ENCODE assay signal across 8 cellular contexts in the genomic region with DNA sequence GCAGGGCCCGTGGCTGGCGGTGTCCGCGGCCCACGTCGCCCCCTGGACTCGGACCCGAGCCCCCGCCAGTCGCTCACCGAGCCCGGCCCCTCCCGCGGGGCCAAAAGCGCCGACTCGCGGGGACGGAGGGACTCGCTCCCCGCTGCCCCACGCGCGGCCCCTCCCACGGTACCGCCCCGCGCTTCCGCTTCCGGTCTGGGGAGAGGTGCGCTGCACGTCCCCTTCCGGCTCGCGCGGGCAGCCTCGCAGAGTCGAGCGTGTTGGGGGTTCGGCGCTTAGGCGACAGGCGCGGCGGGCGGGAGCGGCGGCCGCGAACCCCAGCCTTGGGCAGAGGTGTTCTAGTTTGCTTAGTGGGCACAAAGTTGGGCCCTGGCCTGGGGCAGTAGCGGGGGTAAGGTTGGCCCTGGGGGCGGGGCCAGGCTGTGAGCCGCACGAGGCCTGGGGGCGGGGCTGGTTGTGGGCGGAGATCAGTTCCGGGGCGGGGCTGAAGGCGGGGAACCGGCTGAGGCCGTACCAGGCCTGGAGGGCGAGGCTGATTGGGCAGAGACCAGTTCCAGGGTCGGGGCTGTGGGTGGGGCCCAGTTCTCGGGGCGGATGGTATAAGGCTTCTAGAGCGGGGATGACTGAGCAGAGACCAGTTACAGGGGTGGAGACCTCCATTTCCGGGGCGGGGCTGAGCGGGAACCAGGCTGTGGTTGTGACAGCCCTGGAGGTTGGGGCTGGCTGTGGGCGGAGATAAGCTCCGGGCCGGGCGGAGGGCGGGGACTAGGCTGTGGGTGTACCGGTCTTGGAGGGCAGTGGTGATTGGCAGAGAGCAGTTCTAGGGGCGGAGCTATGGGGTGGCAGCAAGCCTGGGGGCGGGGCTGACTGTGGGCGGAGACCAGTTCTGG. TPM values are rescaled to one million over a fixed set of nuclear protein-coding genes. Genes with fewer than 3 reads are reported as not detected.
DNase-seq lines count a peak whose midpoint lies in the region; ATAC-seq and TF ChIP-seq lines count a peak whose summit lies in the region.

A gene (plus strand): TSS at position 246 of the 890 bp plus-strand sequence. CDS start 10,302 bp downstream, outside the sequence.
A gene (minus strand): TSS at position 173 of the 890 bp plus-strand sequence. CDS start 9,645 bp downstream, outside the sequence.

- peak within 1 kb of the TSS; percentile 93 for H3K4me3 Mint-ChIP-seq in HFFc6
- peak within 1 kb of the TSS; percentile 82 for H3K4me3 Mint-ChIP-seq in activated naive CD8-positive, alpha-beta T cell treated with anti-CD3 and anti-CD28 coated beads, Interleukin-2, amount 50 U/mL, for 24 hours

- H3K4me2 ChIP-seq in parathyroid adenoma (ENCODE audit: low read length) = peak within 1 kb of the TSS; percentile 86

- H3K27me3 Mint-ChIP-seq in HFFc6 (ENCODE audit: insufficient read depth) = peaks cover 3% of the 10 kb centered on the region; the same call in 1 of the 2 replicates
- no peaks in the 10 kb centered on the region for H3K27me3 Mint-ChIP-seq in activated naive CD8-positive, alpha-beta T cell treated with anti-CD3 and anti-CD28 coated beads, Interleukin-2, amount 50 U/mL, for 24 hours

- peaks cover 8% of the 10 kb centered on the region for H3K9me3 Mint-ChIP-seq in HFFc6
- H3K9me3 Mint-ChIP-seq in activated naive CD8-positive, alpha-beta T cell treated with anti-CD3 and anti-CD28 coated beads, Interleukin-2, amount 50 U/mL, for 24 hours = no peaks in the 10 kb centered on the region

- DNase-seq in GM04504 (ENCODE audit: low read depth) = peak; percentile 94
- peak; percentile 97 for DNase-seq in HFFc6
- DNase-seq in NB4 (ENCODE audit: low read depth) = peak; percentile 100
- DNase-seq in SKM-1 treated with dmso at 0.1 percent for 144 hours (lab: John Stamatoyannopoulos, UW; ENCODE audit: unreplicated experiment) = peak; percentile 94
- DNase-seq in activated naive CD8-positive, alpha-beta T cell treated with anti-CD3 and anti-CD28 coated beads, Interleukin-2, amount 50 U/mL, for 24 hours = peak; percentile 98
- peak; percentile 99 for DNase-seq in Right ventricle myocardium superior
- DNase-seq in transverse colon = peak; percentile 98

- H2AFZ ChIP-seq in parathyroid adenoma = peak within 1 kb of the TSS; percentile 94

- peak; percentile 99 for TF ChIP-seq POLR2A in NB4 (IDR thresholded peaks at IDR 0.05; ENCODE audit: extremely low read depth, insufficient read length)
- TF ChIP-seq POLR2A in transverse colon (IDR thresholded peaks at IDR 0.05) = peak; percentile 87

- peak within 1 kb of the TSS; percentile 59 for H3K9ac ChIP-seq in parathyroid adenoma

- H3K36me3 ChIP-seq in parathyroid adenoma (ENCODE audit: control insufficient read depth, insufficient read depth, low read length) = no peaks in the 10 kb centered on the region
- no peaks in the 10 kb centered on the region for H3K36me3 ChIP-seq in transverse colon

- H3K79me2 ChIP-seq in parathyroid adenoma = peaks cover 3% of the 10 kb centered on the region

- peak within 1 kb of the TSS; percentile 65 for H3K4me3 ChIP-seq in NB4 (ENCODE audit: low read depth, low read length)
- peak within 1 kb of the TSS; percentile 88 for H3K4me3 ChIP-seq in parathyroid adenoma (ENCODE audit: low read depth, low read length)
- H3K4me3 ChIP-seq in transverse colon = peak within 1 kb of the TSS; percentile 67 to 88 (median 84)

- peak; percentile 97 for ATAC-seq in activated naive CD8-positive, alpha-beta T cell treated with anti-CD3 and anti-CD28 coated beads, Interleukin-2, amount 50 U/mL, for 24 hours
- peak; percentile 96 for ATAC-seq in Right ventricle myocardium superior (ENCODE audit: poor library complexity)

- TF ChIP-seq EP300 in transverse colon (IDR thresholded peaks at IDR 0.05; ENCODE audit: low read depth) = no peak

- WGBS in transverse colon (ENCODE audit: low coverage in 1 of 2), 2 donors = 5% methylated on average over 39 of the region's 78 CpGs; no CpG with 5 or more reads in 1 of the 2 donors

- H3K27ac Mint-ChIP-seq in HFFc6 = peak within 1 kb of the TSS; percentile 93
- H3K27ac Mint-ChIP-seq in activated naive CD8-positive, alpha-beta T cell treated with anti-CD3 and anti-CD28 coated beads, Interleukin-2, amount 50 U/mL, for 24 hours = peak within 1 kb of the TSS; percentile 92

- peaks cover 8% of the 10 kb centered on the region for H3K4me1 Mint-ChIP-seq in HFFc6 (ENCODE audit: low read depth)
- peaks cover 16% of the 10 kb centered on the region for H3K4me1 Mint-ChIP-seq in activated naive CD8-positive, alpha-beta T cell treated with anti-CD3 and anti-CD28 coated beads, Interleukin-2, amount 50 U/mL, for 24 hours

- in situ Hi-C loops in transverse colon (cut with MboI; ENCODE audit: low pct_ligation_motif_present in 1 of 4, low pct_unique_long_range_greater_than_20kb in 1 of 4, low sequenced_read_pairs in 3 of 4) = no loop called here

- intact Hi-C loops in Right ventricle myocardium superior (cut with DNase I) = no loop called here
- intact Hi-C loops in transverse colon (cut with DNase I; ENCODE audit: low total_unique reads) = no loop called here

- H3K27ac ChIP-seq in parathyroid adenoma = peak within 1 kb of the TSS; percentile 97
- peak within 1 kb of the TSS; percentile 88 to 99 (median 92) for H3K27ac ChIP-seq in transverse colon

- no peaks in the 10 kb centered on the region for H3K27me3 ChIP-seq in parathyroid adenoma (ENCODE audit: control insufficient read depth, insufficient read depth, low read length)
- H3K27me3 ChIP-seq in transverse colon = no peaks in the 10 kb centered on the region

- H3K4me1 ChIP-seq in parathyroid adenoma = no peaks in the 10 kb centered on the region
- peaks cover 0 to 11% (median 6%) of the 10 kb centered on the region in 4 donors for H3K4me1 ChIP-seq in transverse colon

- H3K9me3 ChIP-seq in parathyroid adenoma (ENCODE audit: control insufficient read depth, low read length) (no peaks in the 10 kb centered on the region), transverse colon (no peaks in the 10 kb centered on the region)

- H3K36me3 Mint-ChIP-seq in HFFc6 (ENCODE audit: low read depth) = peaks cover 10% of the 10 kb centered on the region
- peaks cover 10% of the 10 kb centered on the region for H3K36me3 Mint-ChIP-seq in activated naive CD8-positive, alpha-beta T cell treated with anti-CD3 and anti-CD28 coated beads, Interleukin-2, amount 50 U/mL, for 24 hours (ENCODE audit: low read depth)

- TF ChIP-seq CTCF in HFFc6 (IDR thresholded peaks at IDR 0.05) = peak; percentile 72
- TF ChIP-seq CTCF in NB4 (IDR thresholded peaks at IDR 0.05; ENCODE audit: low read depth, low read length) = no peak
- peak; percentile 64 for TF ChIP-seq CTCF in parathyroid adenoma (IDR thresholded peaks at IDR 0.05)
- TF ChIP-seq CTCF in transverse colon (IDR thresholded peaks at IDR 0.05) = peak in 4 of 5 experiments; percentile 15 to 40 (median 28)

RNA-seq across cellular contexts. Expression of the first gene that starts in this region (rescaled TPM):
- not detected for total RNA-seq in HFFc6 (2021; fragmentation: NEBNext Ultra II Directional; extraction: Animal tissue kit (Norgen Biotek cat#: 25700))
- total RNA-seq in Right ventricle myocardium superior (not detected), transverse colon (not detected)

RNA-seq across cellular contexts. Expression of the second gene that starts in this region (rescaled TPM):
- total RNA-seq in HFFc6 (2021; fragmentation: NEBNext Ultra II Directional; extraction: Animal tissue kit (Norgen Biotek cat#: 25700)) = 10 to 100 TPM in 3 of 6 experiments, 1 to 10 TPM in 3; 9.5 to 11.8 (median 10.1) TPM
- total RNA-seq in Right ventricle myocardium superior = 8.5 TPM
- total RNA-seq in transverse colon = 10 to 100 TPM; 17.2 to 77.6 (median 28.1) TPM

Comparison
In these comparisons a context has a peak if more than half of its experiments do, and no peak if none do; other contexts are left out.
1. Peak in every context shown above with its lines: DNase-seq, ATAC-seq, H3K4me3 ChIP-seq and H3K27ac ChIP-seq.